1 cellular context compared by ENCODE assay signal in the genomic region with DNA sequence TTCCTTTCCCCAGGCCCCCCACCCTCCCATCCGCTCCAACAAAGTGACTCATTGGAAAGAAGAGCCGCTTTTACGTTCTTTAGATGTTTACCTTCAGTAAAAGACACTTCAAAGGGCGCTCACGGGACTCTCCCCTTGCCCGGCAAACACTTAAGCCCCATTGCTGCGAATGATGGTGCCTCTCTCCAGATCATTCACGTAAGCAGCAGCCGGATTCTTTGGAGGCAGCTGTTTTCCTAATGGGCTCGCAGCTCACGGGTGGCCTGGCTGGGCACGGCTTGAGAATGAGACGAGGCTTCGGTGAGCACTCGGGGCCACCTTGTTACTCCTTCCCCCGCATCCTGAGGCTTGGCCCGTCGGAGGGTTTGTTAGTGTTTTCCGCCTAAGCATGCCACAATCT.
TF ChIP-seq lines count a peak whose summit lies in the region.

No MANE protein-coding gene starts in this region.

TF ChIP-seq in WTC11, 78 proteins besides CTCF, POLR2A, EP300 and RAD21 (continued from another document):
- TF ChIP-seq, protein P1, sequence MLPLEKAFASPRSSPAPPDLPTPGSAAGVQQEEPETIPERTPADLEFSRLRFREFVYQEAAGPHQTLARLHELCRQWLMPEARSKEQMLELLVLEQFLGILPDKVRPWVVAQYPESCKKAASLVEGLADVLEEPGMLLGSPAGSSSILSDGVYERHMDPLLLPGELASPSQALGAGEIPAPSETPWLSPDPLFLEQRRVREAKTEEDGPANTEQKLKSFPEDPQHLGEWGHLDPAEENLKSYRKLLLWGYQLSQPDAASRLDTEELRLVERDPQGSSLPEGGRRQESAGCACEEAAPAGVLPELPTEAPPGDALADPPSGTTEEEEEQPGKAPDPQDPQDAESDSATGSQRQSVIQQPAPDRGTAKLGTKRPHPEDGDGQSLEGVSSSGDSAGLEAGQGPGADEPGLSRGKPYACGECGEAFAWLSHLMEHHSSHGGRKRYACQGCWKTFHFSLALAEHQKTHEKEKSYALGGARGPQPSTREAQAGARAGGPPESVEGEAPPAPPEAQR (CRISPR knock-in tag; IDR thresholded peaks at IDR 0.05), result no peak
- TF ChIP-seq, protein P2, sequence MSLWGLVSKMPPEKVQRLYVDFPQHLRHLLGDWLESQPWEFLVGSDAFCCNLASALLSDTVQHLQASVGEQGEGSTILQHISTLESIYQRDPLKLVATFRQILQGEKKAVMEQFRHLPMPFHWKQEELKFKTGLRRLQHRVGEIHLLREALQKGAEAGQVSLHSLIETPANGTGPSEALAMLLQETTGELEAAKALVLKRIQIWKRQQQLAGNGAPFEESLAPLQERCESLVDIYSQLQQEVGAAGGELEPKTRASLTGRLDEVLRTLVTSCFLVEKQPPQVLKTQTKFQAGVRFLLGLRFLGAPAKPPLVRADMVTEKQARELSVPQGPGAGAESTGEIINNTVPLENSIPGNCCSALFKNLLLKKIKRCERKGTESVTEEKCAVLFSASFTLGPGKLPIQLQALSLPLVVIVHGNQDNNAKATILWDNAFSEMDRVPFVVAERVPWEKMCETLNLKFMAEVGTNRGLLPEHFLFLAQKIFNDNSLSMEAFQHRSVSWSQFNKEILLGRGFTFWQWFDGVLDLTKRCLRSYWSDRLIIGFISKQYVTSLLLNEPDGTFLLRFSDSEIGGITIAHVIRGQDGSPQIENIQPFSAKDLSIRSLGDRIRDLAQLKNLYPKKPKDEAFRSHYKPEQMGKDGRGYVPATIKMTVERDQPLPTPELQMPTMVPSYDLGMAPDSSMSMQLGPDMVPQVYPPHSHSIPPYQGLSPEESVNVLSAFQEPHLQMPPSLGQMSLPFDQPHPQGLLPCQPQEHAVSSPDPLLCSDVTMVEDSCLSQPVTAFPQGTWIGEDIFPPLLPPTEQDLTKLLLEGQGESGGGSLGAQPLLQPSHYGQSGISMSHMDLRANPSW (CRISPR knock-in tag; conservative IDR thresholded peaks at IDR 0.05; ENCODE audit: low read depth), result no peak
- TF ChIP-seq ZNF121 (CRISPR knock-in tag; IDR thresholded peaks at IDR 0.05), result no peak
- TF ChIP-seq, protein P3, sequence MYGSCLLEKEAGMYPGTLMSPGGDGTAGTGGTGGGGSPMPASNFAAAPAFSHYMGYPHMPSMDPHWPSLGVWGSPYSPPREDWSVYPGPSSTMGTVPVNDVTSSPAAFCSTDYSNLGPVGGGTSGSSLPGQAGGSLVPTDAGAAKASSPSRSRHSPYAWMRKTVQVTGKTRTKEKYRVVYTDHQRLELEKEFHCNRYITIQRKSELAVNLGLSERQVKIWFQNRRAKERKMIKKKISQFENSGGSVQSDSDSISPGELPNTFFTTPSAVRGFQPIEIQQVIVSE (CRISPR knock-in tag; IDR thresholded peaks at IDR 0.05; ENCODE audit: borderline replicate concordance), result no peak
